ENCODE assay signal across 8 cellular contexts in the genomic region with DNA sequence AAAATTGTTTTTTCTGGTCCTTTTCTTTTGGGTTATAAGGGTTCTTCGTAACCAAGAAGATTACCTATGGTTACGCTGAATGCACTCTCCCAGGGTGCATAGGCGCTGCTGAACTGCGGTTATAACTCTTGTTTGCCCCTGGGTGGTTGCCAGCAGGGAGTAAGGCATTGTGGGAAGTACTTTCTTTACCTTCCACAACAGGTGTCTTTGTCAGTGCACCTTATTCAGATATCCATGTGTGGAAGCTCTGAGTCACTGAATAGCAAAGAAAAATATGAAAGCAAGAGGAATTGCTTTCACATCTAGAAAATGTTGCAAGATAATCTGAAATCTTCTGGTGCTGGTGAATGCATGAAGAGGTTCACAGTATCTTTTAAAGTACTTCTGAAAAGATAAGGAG.
DNase-seq lines count a peak whose midpoint lies in the region; ATAC-seq and TF ChIP-seq lines count a peak whose summit lies in the region.

No MANE protein-coding gene starts in this region.

- peaks cover 28% of the 10 kb centered on the region for H3K4me1 Mint-ChIP-seq in activated T-cell treated with anti-CD3 and anti-CD28 coated beads, Interleukin-2, amount 50 U/mL, for 72 hours (ENCODE audit: low read depth)

- H3K4me3 ChIP-seq in left lung: peak overlapping the region; percentile 2 to 29

- no peaks in the 10 kb centered on the region for H3K9me3 ChIP-seq in left lung

- H3K36me3 ChIP-seq in left lung: no peaks in the 10 kb centered on the region

- no peaks in the 10 kb centered on the region for H3K27me3 ChIP-seq in left lung

- peak overlapping the region; percentile 37 to 54 for H3K27ac ChIP-seq in left lung

- TF ChIP-seq CTCF in left lung (IDR thresholded peaks at IDR 0.05): no peak

- H3K4me3 Mint-ChIP-seq in activated T-cell treated with anti-CD3 and anti-CD28 coated beads, Interleukin-2, amount 50 U/mL, for 72 hours: peak overlapping the region; percentile 59 to 62

- no peaks in the 10 kb centered on the region for H3K36me3 Mint-ChIP-seq in activated T-cell treated with anti-CD3 and anti-CD28 coated beads, Interleukin-2, amount 50 U/mL, for 72 hours (ENCODE audit: insufficient read depth in 2 of 2)

- intact Hi-C loops in left lung (cut with DNase I): no loop called here

- no peak overlapping the region for H3K27ac Mint-ChIP-seq in activated T-cell treated with anti-CD3 and anti-CD28 coated beads, Interleukin-2, amount 50 U/mL, for 72 hours

- peak; percentile 98 for DNase-seq in DMS53 (lab: John Stamatoyannopoulos, UW)
- peak; percentile 84 for DNase-seq in NCI-H1436 (lab: John Stamatoyannopoulos, UW)
- no peak for DNase-seq in activated T-cell treated with anti-CD3 and anti-CD28 coated beads, Interleukin-2, amount 50 U/mL, for 72 hours
- DNase-seq in left lung: peak in 1 of 2 donors; percentile 73
- DNase-seq in RKO (ENCODE audit: low spot score): no peak

- no peak for ATAC-seq in activated T-cell treated with anti-CD3 and anti-CD28 coated beads, Interleukin-2, amount 50 U/mL, for 72 hours (replicated peaks in 1 of 2)
- ATAC-seq in left lung (peak; percentile 83), GM18868 (IDR thresholded peaks at IDR 0.05; ENCODE audit: unreplicated experiment) (no peak), HG02623 (IDR thresholded peaks at IDR 0.05; ENCODE audit: unreplicated experiment) (no peak), GM18858 (IDR thresholded peaks at IDR 0.05; ENCODE audit: unreplicated experiment) (no peak)

- no peaks in the 10 kb centered on the region for H3K9me3 Mint-ChIP-seq in activated T-cell treated with anti-CD3 and anti-CD28 coated beads, Interleukin-2, amount 50 U/mL, for 72 hours

- no peaks in the 10 kb centered on the region for H3K27me3 Mint-ChIP-seq in activated T-cell treated with anti-CD3 and anti-CD28 coated beads, Interleukin-2, amount 50 U/mL, for 72 hours (ENCODE audit: low read depth)

- peaks cover 0 to 10% of the 10 kb centered on the region in 2 donors for H3K4me1 ChIP-seq in left lung

Comparison
In these comparisons a context has a peak if more than half of its experiments do, and no peak if none do; other contexts are left out.
1. DNase-seq: peak in DMS53 (single experiment) and NCI-H1436 (single experiment); none in activated T-cell treated with anti-CD3 and anti-CD28 coated beads, Interleukin-2, amount 50 U/mL, for 72 hours (0 of 2) and RKO (single experiment).